ENCODE assay signal across 27 cellular contexts in the genomic region with DNA sequence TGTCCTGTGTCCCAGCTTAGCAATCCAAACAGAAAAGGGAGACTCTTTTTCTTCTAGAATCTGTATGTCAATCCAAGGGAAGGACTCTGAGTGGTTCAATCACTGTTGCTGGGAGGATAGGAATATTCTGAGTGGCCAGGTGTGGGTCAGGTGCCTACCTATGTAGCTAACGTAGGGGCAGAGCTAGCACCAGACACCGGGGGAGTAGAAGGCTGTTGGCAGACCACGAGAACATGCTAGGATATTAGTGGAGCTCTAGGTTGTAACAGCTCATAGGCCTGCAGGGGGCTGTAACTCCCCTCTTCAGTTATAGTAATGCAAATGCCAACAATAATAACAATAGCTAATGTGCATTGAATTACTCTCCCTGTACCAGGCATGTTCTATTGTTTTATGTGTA.
"Had no signal": no experiment of that assay in that cellular context is flagged by ENCODE, and none has a peak within 500 bp of the region (broad histone marks: within the 10 kb centered on the region; RNA-seq: fewer than 3 reads in every experiment).

No MANE protein-coding gene starts in this region.

- DNase-seq: activated CD4-positive, alpha-beta memory T cell treated with anti-CD3 and anti-CD28 coated beads for 36 hours; activated CD4-positive, alpha-beta T cell treated with anti-CD3 and anti-CD28 coated beads for 4 hours; activated CD4-positive, alpha-beta T cell treated with anti-CD3 and anti-CD28 coated beads, Interleukin-2, amount 50 U/mL, for 1 hour; activated CD8-positive, alpha-beta memory T cell treated with anti-CD3 and anti-CD28 coated beads, Interleukin-2, amount 50 U/mL, for 4 hours; activated gamma-delta T cell treated with Interleukin-2 at 50 U/mL for 16 hours; activated naive CD4-positive, alpha-beta T cell treated with anti-CD3 and anti-CD28 coated beads for 36 hours; activated T-cell treated with anti-CD3 and anti-CD28 coated beads for 4 hours; activated T-cell treated with anti-CD3 and anti-CD28 coated beads, Interleukin-2, amount 50 U/mL, for 4 hours; adrenal gland; body of pancreas; caudate nucleus; cerebellar nuclear complex; NCI-H1105; NCI-H1417 treated with DMSO at 0.1 percent for 48 hours; NCI-H187 treated with DMSO at 0.1 percent for 48 hours; NCI-H2081 treated with DMSO at 0.1 percent for 48 hours; NCI-H345; NCI-H524 treated with DMSO at 0.1 percent for 48 hours; PC-9 had no signal

- H3K36me3 Mint-ChIP-seq: activated CD4-positive, alpha-beta memory T cell treated with anti-CD3 and anti-CD28 coated beads for 36 hours; activated naive CD4-positive, alpha-beta T cell treated with anti-CD3 and anti-CD28 coated beads, Interleukin-2, amount 50 U/mL, for 72 hours had no signal

- H3K27ac ChIP-seq: adrenal gland, PC-9, RWPE1, SK-N-MC had no signal

- H3K27me3 ChIP-seq: adrenal gland, body of pancreas had no signal

- H2AFZ ChIP-seq: PC-9 had no signal

- ATAC-seq: activated CD4-positive, CD25-positive, alpha-beta regulatory T cell treated with anti-CD3 and anti-CD28 coated beads, Interleukin-2, amount 50 U/mL, for 24 hours; activated naive CD4-positive, alpha-beta T cell treated with anti-CD3 and anti-CD28 coated beads, Interleukin-2, amount 50 U/mL, for 72 hours; activated T-cell treated with anti-CD3 and anti-CD28 coated beads, Interleukin-2, amount 50 U/mL, for 4 hours; body of pancreas; Right ventricle myocardium inferior had no signal

- H3K4me3 Mint-ChIP-seq: activated CD4-positive, alpha-beta memory T cell treated with anti-CD3 and anti-CD28 coated beads for 36 hours; activated naive CD4-positive, alpha-beta T cell treated with anti-CD3 and anti-CD28 coated beads for 36 hours; activated T-cell treated with anti-CD3 and anti-CD28 coated beads, Interleukin-2, amount 50 U/mL, for 4 hours; activated T-helper 1 cell treated with anti-CD3 and anti-CD28 coated beads, Interleukin-12 subunit alpha, Interleukin-12 subunit beta, Interleukin-2, Interleukin-4 antibody, amounts not matched to agents 30 ng/mL and 10 ng/mL and 1 ng/mL, durations not matched to agents 14 hours and 24 hours and 36 hours; T-helper 1 cell treated with Interleukin-12 subunit alpha and Interleukin-12 subunit beta and Interleukin-4 antibody, amounts not matched to agents 30 μg/mL and 1 μg/mL, for 36 hours; T-helper 2 cell treated with Interferon-gamma antibody and Interleukin-4, amounts not matched to agents 5 μg/mL and 100 μg/mL, for 36 hours had no signal

- H3K9me3 Mint-ChIP-seq: activated CD4-positive, alpha-beta memory T cell treated with anti-CD3 and anti-CD28 coated beads for 36 hours; activated naive CD4-positive, alpha-beta T cell treated with anti-CD3 and anti-CD28 coated beads for 36 hours; activated naive CD4-positive, alpha-beta T cell treated with anti-CD3 and anti-CD28 coated beads, Interleukin-2, amount 50 U/mL, for 72 hours; activated T-cell treated with anti-CD3 and anti-CD28 coated beads, Interleukin-2, amount 50 U/mL, for 4 hours; activated T-helper 1 cell treated with anti-CD3 and anti-CD28 coated beads, Interleukin-12 subunit alpha, Interleukin-12 subunit beta, Interleukin-2, Interleukin-4 antibody, amounts not matched to agents 30 ng/mL and 10 ng/mL and 1 ng/mL, durations not matched to agents 14 hours and 24 hours and 36 hours; T-helper 1 cell treated with Interleukin-12 subunit alpha and Interleukin-12 subunit beta and Interleukin-4 antibody, amounts not matched to agents 30 μg/mL and 1 μg/mL, for 36 hours; T-helper 2 cell treated with Interferon-gamma antibody and Interleukin-4, amounts not matched to agents 5 μg/mL and 100 μg/mL, for 36 hours had no signal

- H3K4me2 ChIP-seq: PC-9 had no signal

- H3K36me3 ChIP-seq: adrenal gland had no signal

- H3K4me1 ChIP-seq: adrenal gland had no signal

- H3K4me3 ChIP-seq: adrenal gland, body of pancreas, PC-9, SK-N-MC had no signal

- H3K27ac Mint-ChIP-seq: activated CD4-positive, alpha-beta memory T cell treated with anti-CD3 and anti-CD28 coated beads for 36 hours; activated naive CD4-positive, alpha-beta T cell treated with anti-CD3 and anti-CD28 coated beads for 36 hours; activated naive CD4-positive, alpha-beta T cell treated with anti-CD3 and anti-CD28 coated beads, Interleukin-2, amount 50 U/mL, for 72 hours; activated T-helper 1 cell treated with anti-CD3 and anti-CD28 coated beads, Interleukin-12 subunit alpha, Interleukin-12 subunit beta, Interleukin-2, Interleukin-4 antibody, amounts not matched to agents 30 ng/mL and 10 ng/mL and 1 ng/mL, durations not matched to agents 14 hours and 24 hours and 36 hours; T-helper 1 cell treated with Interleukin-12 subunit alpha and Interleukin-12 subunit beta and Interleukin-4 antibody, amounts not matched to agents 30 μg/mL and 1 μg/mL, for 36 hours; T-helper 2 cell treated with Interferon-gamma antibody and Interleukin-4, amounts not matched to agents 5 μg/mL and 100 μg/mL, for 36 hours had no signal

- H3K9me3 ChIP-seq: adrenal gland, body of pancreas had no signal
